8 cellular contexts compared by ENCODE assay signal in genomic region chr20:48769111-48769879, GRCh38. TPM values are rescaled to one million over a fixed set of nuclear protein-coding genes. Genes with fewer than 3 reads are reported as not detected.
DNase-seq lines count a peak whose midpoint lies in the region; ATAC-seq and TF ChIP-seq lines count a peak whose summit lies in the region.

No MANE protein-coding gene starts in this region.

- no peak overlapping the region for H3K27ac ChIP-seq in prostate gland

- no peak overlapping the region for H3K4me3 ChIP-seq in prostate gland

- no peaks in the 10 kb centered on the region for H3K9me3 ChIP-seq in prostate gland

- no peak for TF ChIP-seq POLR2A in prostate gland (IDR thresholded peaks at IDR 0.05)

- CTCF ChIA-PET in HEK293T (lab: Yijun Ruan, JAX): no interaction called here

- intact Hi-C loops in prostate gland (cut with DNase I): no loop called here

- POLR2A ChIA-PET in HEK293T (lab: Yijun Ruan, JAX): no interaction called here

- 56% methylated on average over 19 of the region's 19 CpGs for WGBS in prostate gland

- H3K27me3 ChIP-seq in prostate gland (replicated peaks; ENCODE audit: insufficient read depth): no peaks in the 10 kb centered on the region

- no peak for TF ChIP-seq CTCF in prostate gland (IDR thresholded peaks at IDR 0.05)

- H3K36me3 ChIP-seq in prostate gland: no peaks in the 10 kb centered on the region

- no peaks in the 10 kb centered on the region for H3K4me1 ChIP-seq in prostate gland (replicated peaks)

- no peak for DNase-seq in HEK293T (ENCODE audit: extremely low spot score)
- DNase-seq in activated CD4-positive, alpha-beta T cell treated with anti-CD3 and anti-CD28 coated beads for 4 hours: peak; percentile 91 to 92
- DNase-seq in effector CD8-positive, alpha-beta T cell (lab: John Stamatoyannopoulos, UW): peak; percentile 72
- peak; percentile 66 to 84 (median 79) for DNase-seq in stimulated activated CD4-positive, alpha-beta T cell treated with anti-CD3 and anti-CD28 coated beads, TNF-alpha, amount 100 ng/mL, for 4 hours (ENCODE audit: low read depth in 3 of 3)
- DNase-seq in COR-L47 (lab: John Stamatoyannopoulos, UW): no peak
- no peak for DNase-seq in prostate gland (ENCODE audit: low spot score)
- no peak for DNase-seq in NCI-H2107 treated with DMSO at 0.1 percent for 48 hours (lab: John Stamatoyannopoulos, UW; ENCODE audit: unreplicated experiment)

- ATAC-seq in HG03460 (IDR thresholded peaks at IDR 0.05; ENCODE audit: unreplicated experiment): no peak

TF ChIP-seq in HEK293T, 16 proteins besides CTCF, POLR2A, EP300 and RAD21:
- TF ChIP-seq FOXM1 (IDR thresholded peaks at IDR 0.05; ENCODE audit: borderline replicate concordance) (no peak), PKNOX1 (IDR thresholded peaks at IDR 0.05) (peak; percentile 30)
TF ChIP-seq in HEK293T: peak in this region for 1.

RNA-seq across cellular contexts. Expression of gene PREX1, which starts 58.5 kb away (rescaled TPM):
- 10 to 100 TPM in 1 of 2 donors, 1 to 10 TPM in 1; 7.4 to 37.9 TPM for total RNA-seq in prostate gland

Comparison
In these comparisons a context has a peak if more than half of its experiments do, and no peak if none do; other contexts are left out.
1. DNase-seq: peak in activated CD4-positive, alpha-beta T cell treated with anti-CD3 and anti-CD28 coated beads for 4 hours (2 of 2), effector CD8-positive, alpha-beta T cell (single experiment) and stimulated activated CD4-positive, alpha-beta T cell treated with anti-CD3 and anti-CD28 coated beads, TNF-alpha, amount 100 ng/mL, for 4 hours (3 of 3); none in HEK293T (single experiment), COR-L47 (single experiment), prostate gland (single experiment) and NCI-H2107 treated with DMSO at 0.1 percent for 48 hours (single experiment).